In genomic region chr20:5127204-5127858, GRCh38 we compare ENCODE assay signal across 1 cellular context.
TF ChIP-seq lines count a peak whose summit lies in the region.

No MANE protein-coding gene starts in this region.

TF ChIP-seq in HepG2, 621 proteins besides CTCF, POLR2A, EP300 and RAD21 (continued from another document and continues in another):
- TF ChIP-seq DMTF1 (CRISPR knock-in tag; IDR thresholded peaks at IDR 0.05) (no peak), PRDM10 (CRISPR knock-in tag; IDR thresholded peaks at IDR 0.05; ENCODE audit: low read depth) (no peak), DRAP1 (CRISPR knock-in tag; IDR thresholded peaks at IDR 0.05) (no peak), BRD4 (CRISPR knock-in tag; IDR thresholded peaks at IDR 0.05) (no peak), ZNF674 (CRISPR knock-in tag; IDR thresholded peaks at IDR 0.05; ENCODE audit: low read depth) (peak; percentile 2; the same call in 1 of the 2 replicates), GTF3A (CRISPR knock-in tag; conservative IDR thresholded peaks at IDR 0.05) (no peak), ZSCAN12 (CRISPR knock-in tag; IDR thresholded peaks at IDR 0.05) (no peak; the same call in 1 of the 2 replicates), RORA (CRISPR knock-in tag; IDR thresholded peaks at IDR 0.05) (no peak), NKX3-1 (CRISPR knock-in tag; IDR thresholded peaks at IDR 0.05) (no peak), BCL3 (CRISPR knock-in tag; IDR thresholded peaks at IDR 0.05) (0 out of 2 replicates have a peak, but pooled peaks have one; percentile 71), ZNF20 (CRISPR knock-in tag; IDR thresholded peaks at IDR 0.05) (no peak), ZBTB20 (CRISPR knock-in tag; IDR thresholded peaks at IDR 0.05; ENCODE audit: borderline replicate concordance, low read depth) (no peak; the same call in 1 of the 2 replicates), NFIB (CRISPR knock-in tag; IDR thresholded peaks at IDR 0.05; ENCODE audit: borderline replicate concordance) (no peak), KDM1A (CRISPR knock-in tag; IDR thresholded peaks at IDR 0.05) (no peak), XRCC5 (optimal IDR thresholded peaks at IDR 0.05; ENCODE audit: low read length) (no peak), MAZ (IDR thresholded peaks at IDR 0.05; ENCODE audit: borderline replicate concordance, low read depth, low read length) (0 out of 2 replicates have a peak, but pooled peaks have one; percentile 11), MAZ (CRISPR knock-in tag; IDR thresholded peaks at IDR 0.05; ENCODE audit: low read depth) (peak; percentile 49; the same call in 1 of the 2 replicates), ZNF740 (CRISPR knock-in tag; IDR thresholded peaks at IDR 0.05) (no peak), TSC22D2 (CRISPR knock-in tag; IDR thresholded peaks at IDR 0.05; ENCODE audit: borderline replicate concordance) (no peak), ESRRA (CRISPR knock-in tag; IDR thresholded peaks at IDR 0.05; ENCODE audit: low read depth) (no peak; the same call in 1 of the 2 replicates), ZNF776 (CRISPR knock-in tag; IDR thresholded peaks at IDR 0.05) (peak; percentile 55; the same call in 1 of the 2 replicates), ZBTB3 (CRISPR knock-in tag; IDR thresholded peaks at IDR 0.05; ENCODE audit: borderline replicate concordance, low read depth) (no peak; the same call in 1 of the 2 replicates), ZFP90 (CRISPR knock-in tag; IDR thresholded peaks at IDR 0.05; ENCODE audit: borderline replicate concordance) (no peak), CEBPB (IDR thresholded peaks at IDR 0.05; ENCODE audit: borderline replicate concordance, low read depth, low read length) (no peak), ZNF782 (CRISPR knock-in tag; IDR thresholded peaks at IDR 0.05; ENCODE audit: borderline replicate concordance) (no peak), NR1H2 (CRISPR knock-in tag; IDR thresholded peaks at IDR 0.05; ENCODE audit: borderline replicate concordance, low read depth) (0 out of 2 replicates have a peak, but pooled peaks have one; percentile 80), ZNF335 (CRISPR knock-in tag; IDR thresholded peaks at IDR 0.05) (no peak), CCDC6 (CRISPR knock-in tag; IDR thresholded peaks at IDR 0.05) (no peak; the same call in 1 of the 2 replicates), ZNF318 (CRISPR knock-in tag; IDR thresholded peaks at IDR 0.05) (no peak; the same call in 1 of the 2 replicates), ZNF644 (CRISPR knock-in tag; IDR thresholded peaks at IDR 0.05; ENCODE audit: low read depth) (0 out of 2 replicates have a peak, but pooled peaks have one; percentile 33), SIN3A (IDR thresholded peaks at IDR 0.05; ENCODE audit: borderline replicate concordance, low read depth, low read length) (peak; percentile 72; the same call in 1 of the 2 replicates), KDM5B (CRISPR knock-in tag; IDR thresholded peaks at IDR 0.05; ENCODE audit: borderline replicate concordance) (no peak; the same call in 1 of the 2 replicates), ATM (IDR thresholded peaks at IDR 0.05; ENCODE audit: borderline replicate concordance) (no peak), PRDM4 (CRISPR knock-in tag; IDR thresholded peaks at IDR 0.05; ENCODE audit: borderline replicate concordance) (no peak), FOSL1 (CRISPR knock-in tag; IDR thresholded peaks at IDR 0.05; ENCODE audit: borderline replicate concordance) (no peak), NCOA2 (CRISPR knock-in tag; IDR thresholded peaks at IDR 0.05) (no peak), ZNF296 (CRISPR knock-in tag; conservative IDR thresholded peaks at IDR 0.05) (no peak), HBP1 (CRISPR knock-in tag; IDR thresholded peaks at IDR 0.05; ENCODE audit: low read depth) (no peak), MYPOP (CRISPR knock-in tag; IDR thresholded peaks at IDR 0.05) (no peak)
